ENCODE assay signal across 8 cellular contexts in the genomic region with DNA sequence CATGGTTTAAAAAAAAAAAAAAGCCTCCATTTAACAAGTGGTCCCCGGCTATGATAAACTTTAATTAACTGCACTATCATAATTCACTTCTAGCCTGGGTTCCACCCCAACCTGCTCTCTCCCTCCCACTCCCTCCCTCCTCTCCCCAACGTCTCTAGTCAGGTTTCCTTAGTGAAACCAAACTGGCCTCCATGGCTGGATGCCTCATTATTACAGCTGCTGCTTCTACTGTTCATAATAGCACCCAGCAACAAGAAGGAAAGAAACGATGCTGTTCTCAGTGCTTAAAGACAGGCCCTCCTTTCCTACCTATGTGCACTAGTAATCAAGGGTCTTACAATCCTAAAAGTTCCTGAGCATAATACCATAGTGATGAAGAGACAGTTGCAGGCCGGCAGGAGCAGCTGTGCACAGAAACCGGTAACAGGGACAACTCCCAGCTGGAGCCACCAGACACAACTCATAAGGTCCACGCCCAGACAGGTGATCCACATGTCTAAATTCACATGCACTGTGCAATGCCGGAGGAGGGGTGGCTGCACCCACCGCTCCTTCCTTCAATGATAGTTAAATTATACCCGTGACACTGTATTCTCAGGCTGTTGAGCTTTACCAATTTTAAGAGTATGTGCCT. TPM values are rescaled to one million over a fixed set of nuclear protein-coding genes. Genes with fewer than 3 reads are reported as not detected.
DNase-seq lines count a peak whose midpoint lies in the region; ATAC-seq and TF ChIP-seq lines count a peak whose summit lies in the region.

No MANE protein-coding gene starts in this region.

- H3K27ac ChIP-seq in gastroesophageal sphincter (peak overlapping the region in 3 of 4 donors; percentile 78 to 100 (median 95)), upper lobe of left lung (peak overlapping the region in 3 of 4 donors; percentile 63 to 73 (median 72))

- no peak for TF ChIP-seq POLR2A in gastroesophageal sphincter (IDR thresholded peaks at IDR 0.05)
- no peak for TF ChIP-seq POLR2A in upper lobe of left lung (IDR thresholded peaks at IDR 0.05)

- H3K9me3 ChIP-seq in gastroesophageal sphincter = no peaks in the 10 kb centered on the region
- no peaks in the 10 kb centered on the region for H3K9me3 ChIP-seq in upper lobe of left lung

- DNase-seq in DMS53 (lab: John Stamatoyannopoulos, UW) = peak; percentile 76
- peak; percentile 70 for DNase-seq in NCI-H510A treated with DMSO at 0.1 percent for 48 hours (lab: John Stamatoyannopoulos, UW)
- DNase-seq in upper lobe of left lung = no peak
- no peak for DNase-seq in left lobe of liver (ENCODE audit: low spot score)
- DNase-seq in germinal center (ENCODE audit: low spot score) = no peak
- no peak for DNase-seq in effector CD8-positive, alpha-beta T cell (lab: John Stamatoyannopoulos, UW)

- TF ChIP-seq EP300 in gastroesophageal sphincter (IDR thresholded peaks at IDR 0.05) = no peak
- no peak for TF ChIP-seq EP300 in upper lobe of left lung (IDR thresholded peaks at IDR 0.05)

- peaks cover 0 to 13% of the 10 kb centered on the region in 2 donors for H3K36me3 ChIP-seq in gastroesophageal sphincter
- peaks cover 0 to 21% (median 11%) of the 10 kb centered on the region in 4 donors for H3K36me3 ChIP-seq in upper lobe of left lung

- no peak for TF ChIP-seq CTCF in gastroesophageal sphincter (IDR thresholded peaks at IDR 0.05)
- no peak for TF ChIP-seq CTCF in upper lobe of left lung (IDR thresholded peaks at IDR 0.05)

- peaks cover 0 to 53% (median 18%) of the 10 kb centered on the region in 3 donors for H3K4me1 ChIP-seq in gastroesophageal sphincter
- H3K4me1 ChIP-seq in upper lobe of left lung = peaks cover 33 to 48% (median 40%) of the 10 kb centered on the region in 4 donors

- no peak overlapping the region for H3K4me3 ChIP-seq in gastroesophageal sphincter
- no peak overlapping the region for H3K4me3 ChIP-seq in upper lobe of left lung

- ATAC-seq in GM21529 (IDR thresholded peaks at IDR 0.05; ENCODE audit: unreplicated experiment) = peak; percentile 65
- ATAC-seq in gastroesophageal sphincter = no peak
- ATAC-seq in upper lobe of left lung (ENCODE audit: low FRiP score in 2 of 2) = no peak
- no peak for ATAC-seq in left lobe of liver

- no peaks in the 10 kb centered on the region for H3K27me3 ChIP-seq in gastroesophageal sphincter
- H3K27me3 ChIP-seq in upper lobe of left lung = no peaks in the 10 kb centered on the region

- 59 to 71% methylated on average over 6 to 7 of the region's 9 CpGs for WGBS in gastroesophageal sphincter (ENCODE audit: low coverage in 1 of 2), 2 donors
- 67 to 73% methylated on average over 7 to 9 of the region's 9 CpGs for WGBS in upper lobe of left lung, 2 donors

RNA-seq across cellular contexts. Expression of a gene that starts 6.2 kb away (rescaled TPM):
- total RNA-seq in gastroesophageal sphincter = 10 to 100 TPM; 53.7 to 75.6 (median 59.9) TPM
- total RNA-seq in upper lobe of left lung = 100 to 1,000 TPM in 1 of 6 donors, 10 to 100 TPM in 5; 44.0 to 111 (median 49.6) TPM
- 18.1 TPM for total RNA-seq in left lobe of liver

Comparison
In these comparisons a context has a peak if more than half of its experiments do, and no peak if none do; other contexts are left out.
1. DNase-seq: peak in DMS53 (single experiment) and NCI-H510A treated with DMSO at 0.1 percent for 48 hours (single experiment); none in upper lobe of left lung (0 of 2), left lobe of liver (single experiment), germinal center (single experiment) and effector CD8-positive, alpha-beta T cell (single experiment).